In genomic region chr18:8812631-8813030, GRCh38 we compare ENCODE assay signal across 24 cellular contexts.
A peak's percentile ranks its signal among the peaks of the same experiment; 100 is the strongest.
DNase-seq lines count a peak whose midpoint lies in the region; ATAC-seq and TF ChIP-seq lines count a peak whose summit lies in the region.
"Had no signal": no experiment of that assay in that cellular context is flagged by ENCODE, and none has a peak within 500 bp of the region (broad histone marks: within the 10 kb centered on the region; RNA-seq: fewer than 3 reads in every experiment).

No MANE protein-coding gene starts in this region.

- ATAC-seq in GM19035 (IDR thresholded peaks at IDR 0.05; ENCODE audit: unreplicated experiment), result no peak
- ATAC-seq: activated T-cell treated with anti-CD3 and anti-CD28 coated beads, Interleukin-2, amount 50 U/mL, for 72 hours; left colon; T-helper 17 cell had no signal

- no peak overlapping the region for H3K4me3 ChIP-seq in foreskin fibroblast (ENCODE audit: low read depth in 1 of 2, low read length in 2 of 2)
- H3K4me3 ChIP-seq: dorsolateral prefrontal cortex, SK-N-MC, spleen, testis, uterus had no signal

- DNase-seq in AG08395 (ENCODE audit: low spot score) (peak; percentile 46), GM04503 (ENCODE audit: low read depth) (peak; percentile 60), amniotic epithelial cell (ENCODE audit: low read depth) (peak; percentile 12), foreskin fibroblast (peak; percentile 39 to 60), ecto neural progenitor cell (ENCODE audit: low spot score) (no peak), KBM-7 (no peak)
- DNase-seq in activated CD8-positive, alpha-beta memory T cell treated with anti-CD3 and anti-CD28 coated beads, Interleukin-2, amount 50 U/mL, for 48 hours, result no peak
- DNase-seq: activated CD4-positive, alpha-beta T cell treated with anti-CD3 and anti-CD28 coated beads, Interleukin-2, amount 10 ng/mL, durations not matched to agents 24 days and 14 days; activated naive CD4-positive, alpha-beta T cell treated with anti-CD3 and anti-CD28 coated beads for 36 hours; activated T-cell treated with anti-CD3 and anti-CD28 coated beads, Interleukin-2, amount 50 U/mL, for 72 hours; anterior cingulate cortex; dorsolateral prefrontal cortex; foreskin melanocyte; H7; left colon; NCI-H187 treated with DMSO at 0.1 percent for 48 hours; RPMI8226; spleen; stimulated activated CD4-positive, alpha-beta T cell treated with anti-CD3 and anti-CD28 coated beads, Interleukin-4, amount 100 ng/mL, for 1 hour; T-helper 17 cell; testis; uterus had no signal

- in situ Hi-C loops in KBM-7 (cut with MboI; ENCODE audit: low pct_unique_long_range_greater_than_20kb, low sequenced_read_pairs), result no loop called here

- no peak for TF ChIP-seq CTCF in foreskin fibroblast (IDR thresholded peaks at IDR 0.05; ENCODE audit: low read depth, low read length)

Comparison
In these comparisons a context has a peak if more than half of its experiments do, and no peak if none do; other contexts are left out.
1. DNase-seq: peak in AG08395 (single experiment), GM04503 (single experiment), amniotic epithelial cell (single experiment) and foreskin fibroblast (2 of 2); none in activated CD8-positive, alpha-beta memory T cell treated with anti-CD3 and anti-CD28 coated beads, Interleukin-2, amount 50 U/mL, for 48 hours (single experiment), ecto neural progenitor cell (single experiment) and KBM-7 (single experiment).